Comparison of ENCODE assay signal across 7 cellular contexts in the genomic region with DNA sequence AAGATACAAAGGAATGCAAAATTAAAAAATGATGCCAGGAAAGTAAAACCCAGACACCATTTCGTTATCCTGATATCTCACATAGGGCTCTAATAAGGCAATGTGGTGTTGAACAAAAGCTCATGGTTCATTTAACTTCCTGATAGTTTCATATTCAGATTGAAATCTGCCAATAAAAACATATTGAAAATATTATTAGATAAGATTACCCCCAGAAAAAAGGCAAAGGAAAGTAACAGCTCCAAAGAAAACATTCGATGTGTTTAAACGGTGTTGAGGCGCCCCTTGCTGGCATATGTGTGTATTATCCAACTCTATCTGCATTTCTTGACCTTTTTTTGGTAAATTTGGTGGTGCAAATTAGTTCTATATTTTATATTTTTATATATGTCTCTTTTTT.
DNase-seq lines count a peak whose midpoint lies in the region; ATAC-seq, FAIRE-seq and TF ChIP-seq lines count a peak whose summit lies in the region.

No MANE protein-coding gene starts in this region.

- H3K79me1 ChIP-seq in H1 (ENCODE audit: low read depth, low read length): no peaks in the 10 kb centered on the region

- no peak overlapping the region for H2AK5ac ChIP-seq in H1 (ENCODE audit: low read depth, low read length)

- H3K56ac ChIP-seq in H1 (replicated peaks; ENCODE audit: insufficient read length, low read depth, low read length): no peak overlapping the region

- H4K91ac ChIP-seq in H1 (replicated peaks; ENCODE audit: insufficient read length, low read length): no peak overlapping the region

- WGBS in H1 (ENCODE audit: extremely low coverage in 1 of 2, insufficient coverage in 1 of 2, insufficient read length in 1 of 2, insufficient replicate concordance in 2 of 2, low coverage in 1 of 2, low lambda C conversion rate in 2 of 2, missing lambda C conversion rate in 1 of 2), 2 experiments: 39% methylated on average over 4 of the region's 4 CpGs; no CpG with 5 or more reads in 1 of the 2 experiments

- no peak overlapping the region for H3K9ac ChIP-seq in H1 (replicated peaks in 1 of 4; ENCODE audit: extremely low read depth in 1 of 4, low read depth in 3 of 4, low read length in 3 of 4)

- no peak for TF ChIP-seq EP300 in H1 (IDR thresholded peaks at IDR 0.05; ENCODE audit: borderline replicate concordance in 1 of 2, low read depth in 2 of 2, low read length in 2 of 2)

- H4K5ac ChIP-seq in H1 (ENCODE audit: insufficient read length, low read depth, low read length): no peak overlapping the region

- no peak overlapping the region for H2BK120ac ChIP-seq in H1 (replicated peaks; ENCODE audit: low read depth, low read length)

- H3K27me3 ChIP-seq in H1 (replicated peaks in 1 of 4; ENCODE audit: control insufficient read depth in 3 of 4, extremely low read depth in 1 of 4, insufficient read depth in 3 of 4, low read length in 3 of 4): no peaks in the 10 kb centered on the region
- no peaks in the 10 kb centered on the region for H3K27me3 ChIP-seq in uterus

- no peak overlapping the region for H3K18ac ChIP-seq in H1 (ENCODE audit: extremely low read depth, low read length)

- DNase-seq in EH (ENCODE audit: low read depth) (peak; percentile 55), H1 (ENCODE audit: low read depth in 1 of 2, low spot score in 2 of 2) (no peak), myocyte (ENCODE audit: low read depth) (peak; percentile 56), uterus (peak; percentile 51 to 64)
- DNase-seq in activated CD4-positive, alpha-beta T cell treated with anti-CD3 and anti-CD28 coated beads for 24 hours (ENCODE audit: low read depth in 2 of 2): peak; percentile 6 to 7

- H3K27ac ChIP-seq in H1 (ENCODE audit: low read depth, low read length) (no peak overlapping the region), uterus (peak overlapping the region; percentile 14 to 23)

- peak; percentile 83 to 84 for TF ChIP-seq RAD21 in H1 (IDR thresholded peaks at IDR 0.05 in 1 of 2, conservative IDR thresholded peaks at IDR 0.05 in 1 of 2; ENCODE audit: low read depth in 2 of 2, low read length in 2 of 2)

- H3K14ac ChIP-seq in H1 (ENCODE audit: insufficient read length): no peak overlapping the region

- H2BK20ac ChIP-seq in H1 (ENCODE audit: low read length): no peak overlapping the region

- no peak overlapping the region for H2AFZ ChIP-seq in H1 (ENCODE audit: low read length)

- CTCF ChIA-PET in H1 (lab: Charles Lee; ENCODE audit: partially characterized antibody): interaction anchor here (0.5 to 8.5 kb wide), 28 partner anchors 13 to 1568 kb away, joined by 3 to 64 read pairs (median 4); partner anchors contain the start of gene LRCH1

- H3K9me3 ChIP-seq in H1 (ENCODE audit: insufficient read depth in 2 of 2, low read depth in 1 of 2, low read length in 1 of 2) (no peaks in the 10 kb centered on the region), uterus (no peaks in the 10 kb centered on the region)

- no peak for FAIRE-seq in H1 (lab: Jason Lieb, UNC)

- peaks cover 0 to 3% (median under 1%) of the 10 kb centered on the region in 4 experiments; a peak in 1 of 8 replicates for H3K36me3 ChIP-seq in H1 (ENCODE audit: control insufficient read depth in 2 of 4, insufficient read depth in 4 of 4, low read length in 3 of 4)
- no peaks in the 10 kb centered on the region for H3K36me3 ChIP-seq in uterus

- H2BK12ac ChIP-seq in H1 (ENCODE audit: low read depth, low read length): no peak overlapping the region

- H3K4me3 ChIP-seq in H1 (ENCODE audit: extremely low read depth in 1 of 4, insufficient read depth in 2 of 4, low read depth in 3 of 4, low read length in 4 of 4) (no peak overlapping the region), uterus (no peak overlapping the region)

- no peak for ATAC-seq in GM19467 (IDR thresholded peaks at IDR 0.05; ENCODE audit: unreplicated experiment)

- no peak overlapping the region for H3K23ac ChIP-seq in H1 (ENCODE audit: insufficient read length)

- POLR2A ChIA-PET in H1 (lab: Charles Lee; ENCODE audit: partially characterized antibody): no interaction called here

- H2BK15ac ChIP-seq in H1 (ENCODE audit: low read length): no peak overlapping the region

- TF ChIP-seq CTCF in LNCAP (IDR thresholded peaks at IDR 0.05) (peak; percentile 62), H1 (IDR thresholded peaks at IDR 0.05; ENCODE audit: control extremely low read depth in 1 of 3, insufficient read depth in 1 of 3, low read depth in 1 of 3, low read length in 3 of 3) (peak in 2 of 3 experiments; percentile 56 to 68; a peak in 3 of 4 replicates), uterus (IDR thresholded peaks at IDR 0.05) (peak; percentile 69 to 86 (median 76))

- intact Hi-C loops in uterus (cut with DNase I; ENCODE audit: low total_unique reads): loop anchor here (5.0 kb wide), 2 partner anchors 169 to 229 kb away; partner anchors contain the start of gene LRCH1

- no peaks in the 10 kb centered on the region for H4K20me1 ChIP-seq in H1 (replicated peaks in 1 of 2; ENCODE audit: control insufficient read depth in 1 of 2, insufficient read depth in 2 of 2, low read length in 2 of 2)

- TF ChIP-seq POLR2A in H1 (IDR thresholded peaks at IDR 0.05; ENCODE audit: control extremely low read depth in 1 of 2, low read depth in 2 of 2, low read length in 2 of 2) (no peak), uterus (IDR thresholded peaks at IDR 0.05) (no peak)

- no peaks in the 10 kb centered on the region for H3K4me1 ChIP-seq in H1 (replicated peaks in 1 of 4; ENCODE audit: control insufficient read depth in 3 of 4, insufficient read depth in 4 of 4, low read length in 3 of 4)
- H3K4me1 ChIP-seq in uterus: peaks cover 0 to 6% of the 10 kb centered on the region in 2 donors

- H3K79me2 ChIP-seq in H1 (ENCODE audit: control insufficient read depth in 1 of 2, insufficient read depth in 2 of 2, low read length in 2 of 2): no peaks in the 10 kb centered on the region

- no peak overlapping the region for H3K4ac ChIP-seq in H1 (replicated peaks; ENCODE audit: insufficient read length, low read depth, low read length)

- H3K4me2 ChIP-seq in H1 (ENCODE audit: insufficient read depth in 1 of 2, low read depth in 2 of 2, low read length in 2 of 2): no peak overlapping the region

- no peaks in the 10 kb centered on the region for H3K23me2 ChIP-seq in H1 (ENCODE audit: low read depth, low read length)

- no peak overlapping the region for H2BK5ac ChIP-seq in H1 (ENCODE audit: low read depth, low read length)

- no peak overlapping the region for H4K8ac ChIP-seq in H1 (ENCODE audit: extremely low read depth, insufficient read depth, low read length)

TF ChIP-seq in H1, 55 proteins besides CTCF, POLR2A, EP300 and RAD21:
- TF ChIP-seq MAFK (IDR thresholded peaks at IDR 0.05; ENCODE audit: low read depth, low read length) (no peak), CREB1 (IDR thresholded peaks at IDR 0.05) (no peak)

Comparison
In these comparisons a context has a peak if more than half of its experiments do, and no peak if none do; other contexts are left out.
1. DNase-seq: peak in EH (single experiment), activated CD4-positive, alpha-beta T cell treated with anti-CD3 and anti-CD28 coated beads for 24 hours (2 of 2), myocyte (single experiment) and uterus (2 of 2); none in H1 (0 of 2).
2. Peak in every context shown above with its lines, with median percentiles within 50 percentile points of each other: CTCF ChIP-seq.